Comparison of ENCODE assay signal across 24 cellular contexts in genomic region chr3:12177131-12177530, GRCh38. TPM values are rescaled to one million over a fixed set of nuclear protein-coding genes. Genes with fewer than 3 reads are reported as not detected.
DNase-seq lines count a peak whose midpoint lies in the region; TF ChIP-seq lines count a peak whose summit lies in the region.
"Had no signal": no experiment of that assay in that cellular context is flagged by ENCODE, and none has a peak within 500 bp of the region (broad histone marks: within the 10 kb centered on the region; RNA-seq: fewer than 3 reads in every experiment).

No MANE protein-coding gene starts in this region.

- TF ChIP-seq CTCF in left ventricle myocardium inferior (IDR thresholded peaks at IDR 0.05; ENCODE audit: borderline replicate concordance), result no peak
- TF ChIP-seq CTCF in PC-9 (conservative IDR thresholded peaks at IDR 0.05), result no peak
- TF ChIP-seq CTCF in osteoblast (IDR thresholded peaks at IDR 0.05; ENCODE audit: extremely low read depth, low read depth, low read length), result no peak
- TF ChIP-seq CTCF in thyroid gland (IDR thresholded peaks at IDR 0.05), result no peak

- H4K20me1 ChIP-seq in PC-9 (ENCODE audit: insufficient read depth) (no peaks in the 10 kb centered on the region), osteoblast (ENCODE audit: insufficient read depth, low read length) (peaks cover 3% of the 10 kb centered on the region)

- intact Hi-C loops in left ventricle myocardium inferior (cut with micrococcal nuclease), result loop anchor here (5.0 kb wide), 1 partner anchor 40 kb away; no protein-coding TSS in a partner anchor
- intact Hi-C loops in cardiac septum (cut with DNase I), result loop anchor here (5.0 kb wide), 1 partner anchor 305 kb away; the partner anchor contains the start of gene TSEN2
- intact Hi-C loops in PC-9 (cut with micrococcal nuclease; ENCODE audit: unreplicated experiment), result loop anchor here (5.0 kb wide), 1 partner anchor 110 kb away; the partner anchor contains the start of gene PPARG
- intact Hi-C loops in thyroid gland (cut with DNase I), result loop anchor here (10.0 kb wide), 1 partner anchor 108 kb away; the partner anchor contains the start of gene PPARG

- peaks cover 37% of the 10 kb centered on the region for H3K4me1 ChIP-seq in left ventricle myocardium inferior
- peaks cover 34% of the 10 kb centered on the region for H3K4me1 ChIP-seq in PC-9 (replicated peaks; ENCODE audit: insufficient read depth)
- peaks cover 33% of the 10 kb centered on the region for H3K4me1 ChIP-seq in osteoblast (ENCODE audit: insufficient read depth, low read length)
- H3K4me1 ChIP-seq in thyroid gland, result peaks cover 20 to 31% of the 10 kb centered on the region in 2 donors
- H3K4me1 ChIP-seq: body of pancreas had no signal

- no peak overlapping the region for H3K4me3 ChIP-seq in left ventricle myocardium inferior
- H3K4me3 ChIP-seq in PC-9, result no peak overlapping the region
- H3K4me3 ChIP-seq in osteoblast (ENCODE audit: insufficient read depth, low read length), result no peak overlapping the region
- no peak overlapping the region for H3K4me3 ChIP-seq in thyroid gland (replicated peaks in 1 of 3)
- H3K4me3 ChIP-seq: body of pancreas, GM23248, upper lobe of right lung had no signal

- TF ChIP-seq POLR2A in thyroid gland (IDR thresholded peaks at IDR 0.05), result no peak

- POLR2A ChIA-PET in PC-9 (lab: Charles Lee; ENCODE audit: unreplicated experiment), result interaction anchor here (0.6 kb wide), 1 partner anchor 410 kb away, joined by 3 read pairs; no protein-coding TSS in a partner anchor

- peaks cover 11% of the 10 kb centered on the region for H3K9me3 ChIP-seq in left ventricle myocardium inferior (replicated peaks)
- H3K9me3 ChIP-seq in PC-9 (ENCODE audit: insufficient read depth, low read depth), result peaks cover 10% of the 10 kb centered on the region; the same call in 1 of the 2 replicates
- H3K9me3 ChIP-seq in osteoblast (ENCODE audit: low read depth, low read length), result no peaks in the 10 kb centered on the region
- H3K9me3 ChIP-seq in thyroid gland, result no peaks in the 10 kb centered on the region
- H3K9me3 ChIP-seq: body of pancreas, SK-N-SH, upper lobe of right lung had no signal

- 87% methylated on average over 2 of the region's 2 CpGs for WGBS in thyroid gland, 2 donors

- H3K36me3 ChIP-seq in left ventricle myocardium inferior (peaks cover 11% of the 10 kb centered on the region), PC-9 (ENCODE audit: low read depth) (no peaks in the 10 kb centered on the region), osteoblast (ENCODE audit: insufficient read depth, low read length) (no peaks in the 10 kb centered on the region), thyroid gland (no peaks in the 10 kb centered on the region)
- H3K36me3 ChIP-seq: upper lobe of right lung had no signal

- H3K9me2 ChIP-seq in PC-9 (ENCODE audit: insufficient read depth), result no peaks in the 10 kb centered on the region
- H3K9me2 ChIP-seq: SK-N-SH had no signal

- H2AFZ ChIP-seq in PC-9, result no peak overlapping the region
- no peak overlapping the region for H2AFZ ChIP-seq in osteoblast (ENCODE audit: low read length)
- H2AFZ ChIP-seq: GM23248 had no signal

- no peaks in the 10 kb centered on the region; the same call in 1 of the 2 replicates for H3F3A ChIP-seq in PC-9 (ENCODE audit: insufficient read depth, low read depth)

- no peak for DNase-seq in left ventricle myocardium inferior
- no peak for DNase-seq in cardiac septum (ENCODE audit: low spot score)
- DNase-seq in PC-9, result no peak
- DNase-seq in osteoblast (ENCODE audit: insufficient read length, low spot score, missing footprints), result no peak
- DNase-seq in thyroid gland, result no peak
- DNase-seq in activated effector memory CD4-positive, alpha-beta T cell treated with Interleukin-2 at 50 U/mL for 16 hours, result no peak
- DNase-seq in stimulated activated CD4-positive, alpha-beta T cell treated with anti-CD3 and anti-CD28 coated beads, Interleukin-4, amount 100 ng/mL, for 4 hours, result no peak
- DNase-seq in stimulated activated CD4-positive, alpha-beta T cell treated with anti-CD3 and anti-CD28 coated beads, Interleukin-2, amount 100 ng/mL, for 24 hours, result no peak
- DNase-seq: activated CD4-positive, alpha-beta T cell treated with anti-CD3 and anti-CD28 coated beads for 1 hour; activated CD8-positive, alpha-beta T cell treated with anti-CD3 and anti-CD28 coated beads for 36 hours; activated gamma-delta T cell treated with Interleukin-2 at 50 U/mL for 16 hours; body of pancreas; CD4-positive, alpha-beta memory T cell; effector CD4-positive, alpha-beta T cell; GM23248; head of caudate nucleus; KG1; NCI-H1436 treated with DMSO at 0.1 percent for 48 hours; NCI-H345; SK-N-SH; stimulated activated naive CD8-positive, alpha-beta T cell treated with anti-CD3 and anti-CD28 coated beads, Interleukin-15, amount 100 ng/mL, for 72 hours; upper lobe of right lung had no signal

- H3K27me3 ChIP-seq in left ventricle myocardium inferior (ENCODE audit: low read depth), result no peaks in the 10 kb centered on the region
- H3K27me3 ChIP-seq in PC-9 (ENCODE audit: insufficient read depth, low read depth), result no peaks in the 10 kb centered on the region
- H3K27me3 ChIP-seq in osteoblast (ENCODE audit: insufficient read depth, low read length), result no peaks in the 10 kb centered on the region
- H3K27me3 ChIP-seq in thyroid gland, result no peaks in the 10 kb centered on the region
- H3K27me3 ChIP-seq: body of pancreas, upper lobe of right lung had no signal

- no peaks in the 10 kb centered on the region for H3K79me2 ChIP-seq in PC-9 (ENCODE audit: low read depth)
- no peaks in the 10 kb centered on the region for H3K79me2 ChIP-seq in osteoblast (ENCODE audit: insufficient read depth, low read length)

- CTCF ChIA-PET in PC-9 (lab: Charles Lee), result interaction anchor here (0.6 to 0.8 kb wide), 2 partner anchors 21 to 980 kb away, joined by 3 read pairs; no protein-coding TSS in a partner anchor

- BruUV-seq in PC-9 (replicated peaks; lab: Mats Ljungman, UMichigan), result no TSS peak

- H3K27ac ChIP-seq in left ventricle myocardium inferior (replicated peaks) (peak overlapping the region; percentile 60), PC-9 (peak overlapping the region; percentile 33; the same call in 1 of the 2 replicates), osteoblast (ENCODE audit: low read depth, low read length) (peak overlapping the region; percentile 27), thyroid gland (peak overlapping the region; percentile 33 to 92 (median 73))
- H3K27ac ChIP-seq: body of pancreas, epithelial cell of prostate, GM23248, RWPE1, upper lobe of right lung had no signal

- no peak overlapping the region for H3K4me2 ChIP-seq in PC-9
- no peak overlapping the region for H3K4me2 ChIP-seq in osteoblast (ENCODE audit: insufficient read depth, low read length)
- H3K4me2 ChIP-seq: SK-N-SH had no signal

RNA-seq across cellular contexts. Expression of gene TIMP4, which starts 18.4 kb away (rescaled TPM):
- total RNA-seq in left ventricle myocardium inferior, result 12.3 TPM
- 4.3 TPM for total RNA-seq in cardiac septum
- 15.5 and 19.0 TPM in 2 replicates for total RNA-seq in PC-9 (2021)
- total RNA-seq in osteoblast, result 2.4 and 3.3 TPM in 2 replicates
- total RNA-seq in thyroid gland, result 10 to 100 TPM; 25.4 to 35.3 (median 32.6) TPM
- total RNA-seq: activated CD8-positive, alpha-beta T cell treated with anti-CD3 and anti-CD28 coated beads for 36 hours; CD4-positive, alpha-beta memory T cell had no signal
